ENCODE assay signal across 20 cellular contexts in the genomic region with DNA sequence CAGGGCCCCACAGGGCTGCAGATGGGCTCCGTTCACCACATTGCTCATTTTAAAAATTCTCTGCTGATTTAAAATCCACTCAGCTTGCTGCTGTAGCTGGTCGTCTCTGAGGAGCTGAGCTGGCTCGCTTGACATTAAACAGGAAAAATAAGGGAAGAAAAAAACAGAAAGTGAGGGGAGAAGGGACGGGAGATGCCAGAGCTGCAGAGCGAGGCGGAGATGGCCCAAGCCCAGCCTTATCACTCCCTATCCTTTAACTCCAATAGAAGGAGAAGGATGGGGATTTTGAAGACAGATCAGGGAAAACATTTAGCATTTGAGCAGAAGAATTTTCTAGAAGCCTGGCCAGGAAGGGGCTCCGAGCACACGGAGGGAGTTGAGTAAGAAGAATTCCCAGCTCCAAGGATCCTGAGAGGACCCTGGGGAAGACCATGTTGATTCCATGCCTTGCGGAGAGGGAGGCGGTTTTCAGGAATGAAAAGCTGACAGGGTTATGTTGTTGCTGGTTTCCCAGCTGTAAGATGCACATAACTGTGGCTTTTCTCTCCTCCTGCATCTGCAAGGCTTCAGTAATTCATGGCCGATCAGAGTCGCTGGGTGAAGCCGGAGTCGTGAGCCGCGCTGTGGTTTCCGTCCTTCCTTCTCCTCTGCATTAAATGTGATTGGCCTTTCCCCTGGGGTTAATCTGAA. TPM values are rescaled to one million over a fixed set of nuclear protein-coding genes. Genes with fewer than 3 reads are reported as not detected.
DNase-seq lines count a peak whose midpoint lies in the region; TF ChIP-seq lines count a peak whose summit lies in the region.
"Had no signal": no experiment of that assay in that cellular context is flagged by ENCODE, and none has a peak within 500 bp of the region (broad histone marks: within the 10 kb centered on the region; RNA-seq: fewer than 3 reads in every experiment).

No MANE protein-coding gene starts in this region.

- H3K4me2 ChIP-seq in GM23248 (ENCODE audit: unreplicated experiment): peak overlapping the region; percentile 56
- peak overlapping the region; percentile 48 for H3K4me2 ChIP-seq in fibroblast of lung (ENCODE audit: extremely low read depth, insufficient read depth, low read length)
- H3K4me2 ChIP-seq in H9 (ENCODE audit: insufficient read depth, insufficient read length, low read length): no peak overlapping the region

- H3K23me2 ChIP-seq in H9 (ENCODE audit: insufficient read length, low read depth, low read length, poor library complexity, severe bottlenecking): no peaks in the 10 kb centered on the region

- H2BK5ac ChIP-seq in H9 (ENCODE audit: insufficient read length, low read length): no peak overlapping the region

- no peak overlapping the region for H4K91ac ChIP-seq in H9 (ENCODE audit: insufficient read length, low read depth, low read length)

- H3K9ac ChIP-seq in GM23248 (peak overlapping the region; percentile 67), fibroblast of lung (ENCODE audit: insufficient read depth, low read length) (no peak overlapping the region), H9 (ENCODE audit: extremely low read depth, insufficient read length, low read length) (no peak overlapping the region)

- H2BK15ac ChIP-seq in H9 (ENCODE audit: low read depth, low read length): no peak overlapping the region

- H3K36me3 ChIP-seq in GM23248 (ENCODE audit: low read depth) (peaks cover 19% of the 10 kb centered on the region), fibroblast of lung (ENCODE audit: control insufficient read depth, insufficient read depth, low read length) (peaks cover 10% of the 10 kb centered on the region), uterus (no peaks in the 10 kb centered on the region)

- H2BK20ac ChIP-seq in H9 (ENCODE audit: low read depth, low read length, poor library complexity, severe bottlenecking): no peak overlapping the region

- H3K9me3 ChIP-seq in GM23248 (ENCODE audit: low read depth) (no peaks in the 10 kb centered on the region), fibroblast of lung (ENCODE audit: control insufficient read depth, insufficient read depth, low read depth, low read length) (no peaks in the 10 kb centered on the region), uterus (no peaks in the 10 kb centered on the region), H9 (ENCODE audit: control insufficient read depth, low read depth, low read length) (no peaks in the 10 kb centered on the region)

- H4K5ac ChIP-seq in H9 (ENCODE audit: insufficient read length, low read depth, low read length): no peak overlapping the region

- no peaks in the 10 kb centered on the region for H3K4me1 Mint-ChIP-seq in H9
- H3K4me1 Mint-ChIP-seq: activated naive CD4-positive, alpha-beta T cell treated with anti-CD3 and anti-CD28 coated beads, Interleukin-2, amount 10 ng/mL, durations not matched to agents 7 days and 5 days; stimulated activated effector memory CD8-positive, alpha-beta T cell treated with anti-CD3 and anti-CD28 coated beads, Interleukin-12 subunit alpha, Interleukin-12 subunit beta, amount 100 ng/mL, for 72 hours had no signal

- H3K27ac ChIP-seq in GM23248 (peak overlapping the region; percentile 86), fibroblast of lung (ENCODE audit: insufficient read depth, low read length) (peak overlapping the region; percentile 8), uterus (peak overlapping the region; percentile 68 to 81), H9 (ENCODE audit: insufficient read length, low read depth, low read length) (no peak overlapping the region)
- H3K27ac ChIP-seq: C4-2B, coronary artery had no signal

- no peak for TF ChIP-seq CTCF in fibroblast of lung (conservative IDR thresholded peaks at IDR 0.05 in 1 of 2, IDR thresholded peaks at IDR 0.05 in 1 of 2; ENCODE audit: low read depth in 1 of 2, low read length in 2 of 2)
- TF ChIP-seq CTCF in uterus (IDR thresholded peaks at IDR 0.05): no peak
- TF ChIP-seq CTCF in H9 (conservative IDR thresholded peaks at IDR 0.05): no peak

- H2AFZ ChIP-seq in GM23248: no peak overlapping the region
- no peak overlapping the region for H2AFZ ChIP-seq in fibroblast of lung (ENCODE audit: low read length)
- no peak overlapping the region for H2AFZ ChIP-seq in H9 (ENCODE audit: low read length)

- H3K27ac Mint-ChIP-seq in H9: no peak overlapping the region
- H3K27ac Mint-ChIP-seq: activated CD4-positive, alpha-beta memory T cell treated with anti-CD3 and anti-CD28 coated beads for 36 hours; activated naive CD4-positive, alpha-beta T cell treated with anti-CD3 and anti-CD28 coated beads, Interleukin-2, amount 10 ng/mL, durations not matched to agents 7 days and 5 days; stimulated activated effector memory CD8-positive, alpha-beta T cell treated with anti-CD3 and anti-CD28 coated beads, Interleukin-12 subunit alpha, Interleukin-12 subunit beta, amount 100 ng/mL, for 72 hours had no signal

- DNase-seq in GM23248 (peak; percentile 64), fibroblast of lung (ENCODE audit: low read depth in 2 of 2) (peak in 1 of 2 donors; percentile 65), non-pigmented ciliary epithelial cell (ENCODE audit: low read depth) (peak; percentile 42), uterus (no peak), H9 (no peak), NCI-H524 (lab: John Stamatoyannopoulos, UW) (no peak), activated gamma-delta T cell treated with Interleukin-2 at 50 U/mL for 16 hours (no peak)
- DNase-seq: activated CD4-positive, alpha-beta memory T cell treated with anti-CD3 and anti-CD28 coated beads for 36 hours; activated naive CD4-positive, alpha-beta T cell treated with anti-CD3 and anti-CD28 coated beads, Interleukin-2, amount 10 ng/mL, durations not matched to agents 7 days and 5 days; midbrain; NCI-H1436 treated with DMSO at 0.1 percent for 48 hours; NCI-H774; PC-3; retina; T-helper 2 cell had no signal

- in situ Hi-C loops in GM23248 (cut with MboI): no loop called here

- peaks cover 20% of the 10 kb centered on the region for H4K20me1 ChIP-seq in GM23248 (ENCODE audit: insufficient read depth)
- H4K20me1 ChIP-seq in fibroblast of lung (ENCODE audit: control insufficient read depth, extremely low read depth, insufficient read depth, low read length): peaks cover 2% of the 10 kb centered on the region
- H4K20me1 ChIP-seq in H9 (ENCODE audit: control insufficient read depth, insufficient read depth, insufficient read length): no peaks in the 10 kb centered on the region

- no peak overlapping the region for H2AK5ac ChIP-seq in H9 (ENCODE audit: insufficient read length, low read length)

- H3K56ac ChIP-seq in H9 (ENCODE audit: insufficient read length, low read depth, low read length): no peak overlapping the region

- H3K27me3 ChIP-seq in GM23248 (replicated peaks; ENCODE audit: insufficient read depth): no peaks in the 10 kb centered on the region
- H3K27me3 ChIP-seq in fibroblast of lung (ENCODE audit: control insufficient read depth, insufficient read depth, low read length): no peaks in the 10 kb centered on the region
- H3K27me3 ChIP-seq in uterus: no peaks in the 10 kb centered on the region
- H3K27me3 ChIP-seq in H9 (ENCODE audit: insufficient read depth, low read length): no peaks in the 10 kb centered on the region

- 44 to 51% methylated on average over 17 of the region's 17 CpGs for WGBS in GM23248 (ENCODE audit: low coverage in 1 of 2, low lambda C conversion rate in 2 of 2, missing lambda C conversion rate in 2 of 2), 2 experiments
- WGBS in H9 (ENCODE audit: extremely low coverage, insufficient read length, low lambda C conversion rate): no CpG with 5 or more reads among the region's 17 CpGs

- H3K9me3 Mint-ChIP-seq in H9: peaks cover 2 to 3% of the 10 kb centered on the region in 2 experiments; a peak in 3 of 5 replicates
- H3K9me3 Mint-ChIP-seq: activated CD4-positive, alpha-beta memory T cell treated with anti-CD3 and anti-CD28 coated beads for 36 hours; activated naive CD4-positive, alpha-beta T cell treated with anti-CD3 and anti-CD28 coated beads, Interleukin-2, amount 10 ng/mL, durations not matched to agents 7 days and 5 days; stimulated activated effector memory CD8-positive, alpha-beta T cell treated with anti-CD3 and anti-CD28 coated beads, Interleukin-12 subunit alpha, Interleukin-12 subunit beta, amount 100 ng/mL, for 72 hours had no signal

- H3K4me1 ChIP-seq in GM23248 (ENCODE audit: insufficient read depth) (peaks cover 73% of the 10 kb centered on the region), fibroblast of lung (ENCODE audit: control insufficient read depth, extremely low read depth, insufficient read depth, low read length) (peaks cover 21% of the 10 kb centered on the region), uterus (no peaks in the 10 kb centered on the region), H9 (ENCODE audit: insufficient read depth, low read length) (no peaks in the 10 kb centered on the region)

- intact Hi-C loops in uterus (cut with DNase I; ENCODE audit: low total_unique reads): no loop called here

- H2BK120ac ChIP-seq in H9 (ENCODE audit: low read depth, low read length, poor library complexity, severe bottlenecking): no peak overlapping the region

- H3K27me3 Mint-ChIP-seq in H9 (ENCODE audit: low read depth): peaks cover 23% of the 10 kb centered on the region
- H3K27me3 Mint-ChIP-seq: activated naive CD4-positive, alpha-beta T cell treated with anti-CD3 and anti-CD28 coated beads, Interleukin-2, amount 10 ng/mL, durations not matched to agents 7 days and 5 days had no signal

- no peak overlapping the region for H3K4ac ChIP-seq in H9 (ENCODE audit: low read depth, low read length)

- no peak overlapping the region for H3K4me3 Mint-ChIP-seq in H9
- H3K4me3 Mint-ChIP-seq: activated CD4-positive, alpha-beta memory T cell treated with anti-CD3 and anti-CD28 coated beads for 36 hours; activated naive CD4-positive, alpha-beta T cell treated with anti-CD3 and anti-CD28 coated beads, Interleukin-2, amount 10 ng/mL, durations not matched to agents 7 days and 5 days; stimulated activated effector memory CD8-positive, alpha-beta T cell treated with anti-CD3 and anti-CD28 coated beads, Interleukin-12 subunit alpha, Interleukin-12 subunit beta, amount 100 ng/mL, for 72 hours had no signal

- no peak overlapping the region for H3K14ac ChIP-seq in H9 (ENCODE audit: insufficient read depth, low read length)

- H3K36me3 Mint-ChIP-seq in H9 (ENCODE audit: insufficient read depth in 1 of 3, low read depth in 3 of 3): peaks cover 0 to 6% (median 3%) of the 10 kb centered on the region in 3 experiments; a peak in 1 of 7 replicates
- H3K36me3 Mint-ChIP-seq: activated CD4-positive, alpha-beta memory T cell treated with anti-CD3 and anti-CD28 coated beads for 36 hours; activated naive CD4-positive, alpha-beta T cell treated with anti-CD3 and anti-CD28 coated beads, Interleukin-2, amount 10 ng/mL, durations not matched to agents 7 days and 5 days; stimulated activated effector memory CD8-positive, alpha-beta T cell treated with anti-CD3 and anti-CD28 coated beads, Interleukin-12 subunit alpha, Interleukin-12 subunit beta, amount 100 ng/mL, for 72 hours had no signal

- no peak overlapping the region for H3K23ac ChIP-seq in H9 (ENCODE audit: insufficient read length, low read depth, low read length)

- H2BK12ac ChIP-seq in H9 (ENCODE audit: insufficient read length, low read depth, low read length): no peak overlapping the region

- H4K8ac ChIP-seq in H9 (replicated peaks; ENCODE audit: insufficient read length, low read depth, low read length): no peak overlapping the region

- H3K79me2 ChIP-seq in GM23248 (ENCODE audit: insufficient read depth) (peaks cover 91% of the 10 kb centered on the region), fibroblast of lung (ENCODE audit: control insufficient read depth, insufficient read depth, low read length) (peaks cover 76% of the 10 kb centered on the region), H9 (ENCODE audit: insufficient read depth, low read length) (no peaks in the 10 kb centered on the region)

- H3K4me3 ChIP-seq in GM23248: peak overlapping the region; percentile 4; the same call in 1 of the 2 replicates
- no peak overlapping the region for H3K4me3 ChIP-seq in fibroblast of lung (replicated peaks in 1 of 4; ENCODE audit: control extremely low read depth in 1 of 4, insufficient read depth in 1 of 4, low read depth in 3 of 4, low read length in 4 of 4)
- H3K4me3 ChIP-seq in uterus: peak overlapping the region in 1 of 2 donors; percentile 0
- H3K4me3 ChIP-seq: coronary artery, GM12878 had no signal

- peaks cover 89% of the 10 kb centered on the region for H3F3A ChIP-seq in GM23248 (ENCODE audit: insufficient read depth)

- no peaks in the 10 kb centered on the region for H3K9me2 ChIP-seq in GM23248 (ENCODE audit: insufficient read depth)

- no peak overlapping the region for H3K18ac ChIP-seq in H9 (ENCODE audit: insufficient read length, low read depth, low read length)

- no peak overlapping the region for H3T11ph ChIP-seq in H9 (ENCODE audit: low read length)

- no peak for TF ChIP-seq POLR2A in uterus (IDR thresholded peaks at IDR 0.05)

- no peaks in the 10 kb centered on the region for H3K79me1 ChIP-seq in H9 (ENCODE audit: insufficient read depth, low read depth, low read length, poor library complexity, severe bottlenecking)

RNA-seq across cellular contexts. Expression of gene TWIST2, which starts 35.6 kb away (rescaled TPM):
- total RNA-seq in GM23248 (2014; rRNA removed; shearing (Covaris generic)): 467 and 544 TPM in 2 replicates
- 248 and 253 TPM in 2 replicates for polyA plus RNA-seq in GM23248 (2016; fragmentation: Nextera tagmentation; extraction: Ambion mirVana)
- 36.0 and 118 TPM in 2 replicates for total RNA-seq in fibroblast of lung
- 85.2 and 97.7 TPM in 2 replicates for polyA plus RNA-seq in fibroblast of lung
- 83.8 and 115 TPM in 2 replicates for polyA plus RNA-seq in fibroblast of lung (2012)
- polyA minus RNA-seq in fibroblast of lung (ENCODE audit: low replicate concordance): 24.2 and 33.9 TPM in 2 replicates
- total RNA-seq in uterus: 100 to 1,000 TPM in 1 of 4 donors, 10 to 100 TPM in 3; 28.1 to 199 (median 63.9) TPM
- total RNA-seq in H9 (2021): 0.22 and 0.33 TPM in 2 replicates
- total RNA-seq: activated CD4-positive, alpha-beta memory T cell treated with anti-CD3 and anti-CD28 coated beads for 36 hours; GM12878; SK-MEL-5 had no signal
- polyA plus RNA-seq: GM12878 had no signal

Comparison
In these comparisons a context has a peak if more than half of its experiments do, and no peak if none do; other contexts are left out.
1. DNase-seq: peak in GM23248 (single experiment) and non-pigmented ciliary epithelial cell (single experiment); none in uterus (0 of 2), H9 (single experiment), NCI-H524 (0 of 2) and activated gamma-delta T cell treated with Interleukin-2 at 50 U/mL for 16 hours (single experiment).
2. RNA of gene TWIST2, which starts 35.6 kb away (total RNA-seq): 467 to 544 TPM in GM23248, 36.0 to 118 TPM in fibroblast of lung and 28.1 to 199 TPM in uterus; 0.22 to 0.33 TPM in H9; every median in the first group is over 10 times any median in the second.